24 cellular contexts compared by ENCODE assay signal in the genomic region with DNA sequence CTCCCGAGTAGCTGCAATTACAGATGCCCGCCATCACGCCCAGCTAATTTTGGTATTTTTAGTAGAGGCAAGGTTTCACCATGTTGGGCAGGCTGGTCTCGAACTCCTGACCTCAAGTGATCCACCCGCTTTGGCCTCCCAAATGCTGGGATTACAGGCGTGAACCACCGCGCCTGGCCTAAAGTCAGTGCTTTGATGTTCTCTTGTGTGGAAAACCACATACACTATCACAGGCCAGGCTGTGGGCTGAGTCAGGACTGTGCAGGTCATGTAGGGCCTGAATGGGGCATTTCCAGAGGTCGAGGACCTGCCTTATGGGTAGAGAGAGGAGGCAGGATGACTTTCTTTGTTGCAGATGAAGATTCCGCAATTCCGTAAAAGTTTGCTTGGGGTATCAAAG. TPM values are rescaled to one million over a fixed set of nuclear protein-coding genes. Genes with fewer than 3 reads are reported as not detected.
DNase-seq lines count a peak whose midpoint lies in the region; ATAC-seq and TF ChIP-seq lines count a peak whose summit lies in the region.
"Had no signal": no experiment of that assay in that cellular context is flagged by ENCODE, and none has a peak within 500 bp of the region (broad histone marks: within the 10 kb centered on the region; RNA-seq: fewer than 3 reads in every experiment).

No MANE protein-coding gene starts in this region.

- no peaks in the 10 kb centered on the region for H3K27me3 ChIP-seq in aorta (ENCODE audit: control insufficient read depth in 1 of 2, insufficient read depth in 2 of 2, low read length in 1 of 2)

- no peak overlapping the region for H3K4me3 Mint-ChIP-seq in natural killer cell treated with Interleukin-12 subunit alpha and Interleukin-12 subunit beta and Interleukin-15 and Interleukin-18, amount 100 ng/mL, for 72 hours
- no peak overlapping the region for H3K4me3 Mint-ChIP-seq in natural killer cell
- H3K4me3 Mint-ChIP-seq: CD14-positive monocyte; CD4-positive, alpha-beta T cell; CD8-positive, alpha-beta memory T cell; GM23338; H9 had no signal

- no peak overlapping the region for H3K27ac ChIP-seq in coronary artery
- H3K27ac ChIP-seq in aorta (ENCODE audit: low read depth in 1 of 2, low read length in 2 of 2) = no peak overlapping the region
- H3K27ac ChIP-seq: A549; BLaER1 treated with 17β-estradiol and CSF1 and Interleukin-3, amounts not matched to agents 10 nM and 100 nM had no signal

- no peak for ATAC-seq in natural killer cell treated with Interleukin-12 subunit alpha and Interleukin-12 subunit beta and Interleukin-15 and Interleukin-18, amount 100 ng/mL, for 72 hours
- ATAC-seq in natural killer cell (no peak), aorta (ENCODE audit: low FRiP score) (no peak)
- ATAC-seq: A549, GM12878, GM23338, HCT116 had no signal

- H3K9me3 Mint-ChIP-seq in natural killer cell treated with Interleukin-12 subunit alpha and Interleukin-12 subunit beta and Interleukin-15 and Interleukin-18, amount 100 ng/mL, for 72 hours = no peaks in the 10 kb centered on the region
- no peaks in the 10 kb centered on the region for H3K9me3 Mint-ChIP-seq in natural killer cell
- H3K9me3 Mint-ChIP-seq: CD4-positive, alpha-beta T cell; CD8-positive, alpha-beta memory T cell; GM23338; H9 had no signal

- WGBS in aorta, 2 donors = 87% methylated on average over 11 of the region's 11 CpGs

- H3K4me1 Mint-ChIP-seq in natural killer cell treated with Interleukin-12 subunit alpha and Interleukin-12 subunit beta and Interleukin-15 and Interleukin-18, amount 100 ng/mL, for 72 hours (ENCODE audit: low read depth in 2 of 2) = peaks cover 0 to 4% of the 10 kb centered on the region in 2 donors
- H3K4me1 Mint-ChIP-seq in natural killer cell = peaks cover 0 to 4% of the 10 kb centered on the region in 2 donors

- no peaks in the 10 kb centered on the region for H3K4me1 ChIP-seq in aorta (ENCODE audit: control insufficient read depth in 1 of 2, insufficient read depth in 2 of 2, low read length in 2 of 2)
- H3K4me1 ChIP-seq: BE2C; BLaER1 treated with 17β-estradiol and CSF1 and Interleukin-3, amounts not matched to agents 10 nM and 100 nM had no signal

- no peaks in the 10 kb centered on the region for H3K9me3 ChIP-seq in aorta (ENCODE audit: control insufficient read depth, low read length)
- H3K9me3 ChIP-seq: A549; BE2C; BLaER1 treated with 17β-estradiol and CSF1 and Interleukin-3, amounts not matched to agents 10 nM and 100 nM had no signal

- intact Hi-C loops in natural killer cell (cut with micrococcal nuclease) = no loop called here
- intact Hi-C loops in aorta (cut with DNase I) = no loop called here

- no peaks in the 10 kb centered on the region for H3K36me3 ChIP-seq in aorta (ENCODE audit: control insufficient read depth in 1 of 2, insufficient read depth in 2 of 2, low read length in 1 of 2)
- H3K36me3 ChIP-seq: BE2C; BLaER1 treated with 17β-estradiol and CSF1 and Interleukin-3, amounts not matched to agents 10 nM and 100 nM had no signal

- H3K27me3 Mint-ChIP-seq in natural killer cell treated with Interleukin-12 subunit alpha and Interleukin-12 subunit beta and Interleukin-15 and Interleukin-18, amount 100 ng/mL, for 72 hours = peaks cover 24 to 30% of the 10 kb centered on the region in 2 donors
- H3K27me3 Mint-ChIP-seq in natural killer cell (ENCODE audit: low read depth in 2 of 2) = peaks cover 25 to 36% of the 10 kb centered on the region in 2 donors

- no peaks in the 10 kb centered on the region for H3K36me3 Mint-ChIP-seq in natural killer cell treated with Interleukin-12 subunit alpha and Interleukin-12 subunit beta and Interleukin-15 and Interleukin-18, amount 100 ng/mL, for 72 hours
- H3K36me3 Mint-ChIP-seq in natural killer cell = no peaks in the 10 kb centered on the region
- H3K36me3 Mint-ChIP-seq: CD8-positive, alpha-beta memory T cell had no signal

- H3K27ac Mint-ChIP-seq in natural killer cell treated with Interleukin-12 subunit alpha and Interleukin-12 subunit beta and Interleukin-15 and Interleukin-18, amount 100 ng/mL, for 72 hours = no peak overlapping the region
- H3K27ac Mint-ChIP-seq in natural killer cell = no peak overlapping the region
- H3K27ac Mint-ChIP-seq: CD14-positive monocyte; CD4-positive, alpha-beta T cell; CD8-positive, alpha-beta memory T cell; GM23338; H9 had no signal

- H3K4me3 ChIP-seq in coronary artery (no peak overlapping the region), aorta (ENCODE audit: low read length in 2 of 2) (no peak overlapping the region)
- H3K4me3 ChIP-seq: A549; BLaER1 treated with 17β-estradiol and CSF1 and Interleukin-3, amounts not matched to agents 10 nM and 100 nM; GM12878; GM23338 had no signal

- peak; percentile 46 for DNase-seq in natural killer cell treated with Interleukin-12 subunit alpha and Interleukin-12 subunit beta and Interleukin-15 and Interleukin-18, amount 100 ng/mL, for 72 hours (ENCODE audit: low spot score)
- DNase-seq in natural killer cell (no peak), coronary artery (ENCODE audit: low spot score) (peak; percentile 41), mesenteric fat pad (ENCODE audit: low spot score) (peak; percentile 65), aorta (no peak), mucosa of gallbladder (ENCODE audit: low spot score) (no peak)
- DNase-seq: 8988T; ACHN; AML-193; BE2C; CD4-positive, alpha-beta T cell; CD8-positive, alpha-beta memory T cell; DMS 273 treated with DMSO at 0.1 percent for 48 hours; DMS79; EL; GDM1; H9 had no signal

- TF ChIP-seq CTCF in natural killer cell (IDR thresholded peaks at IDR 0.05) = no peak
- no peak for TF ChIP-seq CTCF in coronary artery (IDR thresholded peaks at IDR 0.05)

RNA-seq across cellular contexts. Expression of gene MT3, which starts 5.1 kb away (rescaled TPM):
- 1 to 10 TPM in 1 of 2 donors, under 1 TPM in 1; 0.70 to 4.2 TPM for total RNA-seq in natural killer cell treated with Interleukin-12 subunit alpha and Interleukin-12 subunit beta and Interleukin-15 and Interleukin-18, amount 100 ng/mL, for 72 hours
- total RNA-seq in natural killer cell (not detected), mesenteric fat pad (not detected), aorta (1 to 10 TPM in 1 of 2 donors, not detected in 1; 1.6 TPM), mucosa of gallbladder (1.4 TPM)
- polyA plus RNA-seq in aorta = not detected
- total RNA-seq: GM12878, GM23338, H4, H9 had no signal
- polyA plus RNA-seq: CD14-positive monocyte, GM23338 had no signal

RNA-seq across cellular contexts. Expression of gene MT4, which starts 19.4 kb away (rescaled TPM):
- total RNA-seq in natural killer cell treated with Interleukin-12 subunit alpha and Interleukin-12 subunit beta and Interleukin-15 and Interleukin-18, amount 100 ng/mL, for 72 hours = not detected
- total RNA-seq in natural killer cell (not detected), mesenteric fat pad (not detected), aorta (not detected), mucosa of gallbladder (not detected)
- not detected for polyA plus RNA-seq in aorta
- total RNA-seq: CD4-positive, alpha-beta T cell; CD8-positive, alpha-beta memory T cell; GM12878; GM23338; H4; H9 had no signal
- polyA plus RNA-seq: A549; CD14-positive monocyte; CD8-positive, alpha-beta memory T cell; GM12878; GM23338 had no signal

RNA-seq across cellular contexts. Expression of gene MT2A, which starts 24.1 kb away (rescaled TPM):
- total RNA-seq in natural killer cell treated with Interleukin-12 subunit alpha and Interleukin-12 subunit beta and Interleukin-15 and Interleukin-18, amount 100 ng/mL, for 72 hours = 1,000 to 10,000 TPM in 1 of 2 donors, 100 to 1,000 TPM in 1; 549 to 1,013 TPM
- total RNA-seq in natural killer cell (10 to 100 TPM; 33.0 to 81.5 (median 70.6) TPM), mesenteric fat pad (2,392 TPM), aorta (1,000 to 10,000 TPM in 1 of 2 donors, 100 to 1,000 TPM in 1; 146 to 1,375 TPM), mucosa of gallbladder (157 TPM)
- 1,000 to 10,000 TPM in 1 of 2 donors, 100 to 1,000 TPM in 1; 320 to 1,681 TPM for polyA plus RNA-seq in aorta

RNA-seq across cellular contexts. Expression of gene MT1E, which starts 41.3 kb away (rescaled TPM):
- total RNA-seq in natural killer cell treated with Interleukin-12 subunit alpha and Interleukin-12 subunit beta and Interleukin-15 and Interleukin-18, amount 100 ng/mL, for 72 hours = 100 to 1,000 TPM in 1 of 2 donors, 10 to 100 TPM in 1; 58.5 to 148 TPM
- total RNA-seq in natural killer cell (1 to 10 TPM in 1 of 3 donors, under 1 TPM in 1, not detected in 1; 0.40 to 3.2 TPM), mesenteric fat pad (410 TPM), aorta (100 to 1,000 TPM in 1 of 2 donors, 10 to 100 TPM in 1; 47.8 to 355 TPM), mucosa of gallbladder (137 TPM)
- 100 to 1,000 TPM; 185 to 606 TPM for polyA plus RNA-seq in aorta
- total RNA-seq: H4 had no signal
- polyA plus RNA-seq: A549 had no signal

RNA-seq across cellular contexts. Expression of gene MT1M, which starts 48.2 kb away (rescaled TPM):
- total RNA-seq in natural killer cell treated with Interleukin-12 subunit alpha and Interleukin-12 subunit beta and Interleukin-15 and Interleukin-18, amount 100 ng/mL, for 72 hours = under 1 TPM in 1 of 2 donors, not detected in 1; 0.36 TPM
- total RNA-seq in natural killer cell (not detected), mesenteric fat pad (367 TPM), aorta (100 to 1,000 TPM in 1 of 2 donors, 10 to 100 TPM in 1; 11.8 to 129 TPM), mucosa of gallbladder (4.6 TPM)
- polyA plus RNA-seq in aorta = 10 to 100 TPM; 40.1 to 72.2 TPM
- total RNA-seq: CD4-positive, alpha-beta T cell; CD8-positive, alpha-beta memory T cell; GM12878; H4 had no signal
- polyA plus RNA-seq: A549; CD14-positive monocyte; CD8-positive, alpha-beta memory T cell; GM12878 had no signal

Comparison
In these comparisons a context has a peak if more than half of its experiments do, and no peak if none do; other contexts are left out.
1. DNase-seq: peak in natural killer cell treated with Interleukin-12 subunit alpha and Interleukin-12 subunit beta and Interleukin-15 and Interleukin-18, amount 100 ng/mL, for 72 hours (single experiment), coronary artery (single experiment) and mesenteric fat pad (single experiment); none in natural killer cell (single experiment), aorta (0 of 2) and mucosa of gallbladder (single experiment).